In genomic region chr20:57089701-57090144, GRCh38 we compare ENCODE assay signal across 8 cellular contexts.
DNase-seq lines count a peak whose midpoint lies in the region; FAIRE-seq and TF ChIP-seq lines count a peak whose summit lies in the region.

No MANE protein-coding gene starts in this region.

- CTCF ChIA-PET in GM10248 (lab: Yijun Ruan, JAX) = interaction anchor here (0.6 to 8.8 kb wide), 21 partner anchors 10 to 540 kb away, joined by 3 to 105 read pairs (median 3); partner anchors contain the start of gene SPO11
- CTCF ChIA-PET in HEK293 (lab: Yijun Ruan, JAX) = interaction anchor here (0.5 to 7.2 kb wide), 18 partner anchors 10 to 499 kb away, joined by 3 to 165 read pairs (median 3); partner anchors contain the start of gene SPO11
- CTCF ChIA-PET in H1 (lab: Charles Lee; ENCODE audit: partially characterized antibody) = interaction anchor here (0.6 to 5.1 kb wide), 35 partner anchors 8 to 540 kb away, joined by 3 to 150 read pairs (median 4); partner anchors contain the start of genes RAE1 and SPO11

- no peak for TF ChIP-seq POLR2A in H1 (IDR thresholded peaks at IDR 0.05; ENCODE audit: control extremely low read depth in 1 of 2, low read depth in 2 of 2, low read length in 2 of 2)

- H2BK120ac ChIP-seq in H1 (replicated peaks; ENCODE audit: low read depth, low read length) = no peak overlapping the region

- no peak overlapping the region for H4K91ac ChIP-seq in H1 (replicated peaks; ENCODE audit: insufficient read length, low read length)

- peak; percentile 96 to 98 for TF ChIP-seq RAD21 in H1 (IDR thresholded peaks at IDR 0.05 in 1 of 2, conservative IDR thresholded peaks at IDR 0.05 in 1 of 2; ENCODE audit: low read depth in 2 of 2, low read length in 2 of 2)

- no peaks in the 10 kb centered on the region for H3K36me3 ChIP-seq in HEK293 (ENCODE audit: control insufficient read depth in 2 of 2, insufficient read depth in 1 of 2, low read length in 2 of 2)
- H3K36me3 ChIP-seq in H1 (ENCODE audit: control insufficient read depth in 2 of 4, insufficient read depth in 4 of 4, low read length in 3 of 4) = no peaks in the 10 kb centered on the region

- H3K18ac ChIP-seq in H1 (ENCODE audit: extremely low read depth, low read length) = no peak overlapping the region

- no peak overlapping the region for H2BK20ac ChIP-seq in H1 (ENCODE audit: low read length)

- TF ChIP-seq EP300 in H1 (IDR thresholded peaks at IDR 0.05; ENCODE audit: borderline replicate concordance in 1 of 2, low read depth in 2 of 2, low read length in 2 of 2) = no peak

- peaks cover 0 to 14% (median 7%) of the 10 kb centered on the region in 4 experiments; a peak in 5 of 7 replicates for H3K27me3 ChIP-seq in H1 (replicated peaks in 1 of 4; ENCODE audit: control insufficient read depth in 3 of 4, extremely low read depth in 1 of 4, insufficient read depth in 3 of 4, low read length in 3 of 4)

- H3K4ac ChIP-seq in H1 (replicated peaks; ENCODE audit: insufficient read length, low read depth, low read length) = no peak overlapping the region

- no peak for FAIRE-seq in H1 (lab: Jason Lieb, UNC)

- no peak overlapping the region for H4K5ac ChIP-seq in H1 (ENCODE audit: insufficient read length, low read depth, low read length)

- no peak overlapping the region for H2BK12ac ChIP-seq in H1 (ENCODE audit: low read depth, low read length)

- H3K36me3 Mint-ChIP-seq in stimulated activated naive CD8-positive, alpha-beta T cell treated with anti-CD3 and anti-CD28 coated beads, Interleukin-15, Interleukin-2, amounts not matched to agents 100 ng/mL and 50 ng/mL, for 24 hours (ENCODE audit: low read depth) = peaks cover 4% of the 10 kb centered on the region

- H3K27ac Mint-ChIP-seq in stimulated activated naive CD8-positive, alpha-beta T cell treated with anti-CD3 and anti-CD28 coated beads, Interleukin-15, Interleukin-2, amounts not matched to agents 100 ng/mL and 50 ng/mL, for 24 hours = peak overlapping the region; percentile 80

- peak; percentile 90 for TF ChIP-seq CTCF in GM10248 (IDR thresholded peaks at IDR 0.05; ENCODE audit: control extremely low read depth, extremely low read depth, low read depth, missing control alignments)
- TF ChIP-seq CTCF in HEK293 (tag by site-specific recombination; IDR thresholded peaks at IDR 0.05) = peak; percentile 79
- TF ChIP-seq CTCF in H1 (IDR thresholded peaks at IDR 0.05; ENCODE audit: control extremely low read depth in 1 of 3, insufficient read depth in 1 of 3, low read depth in 1 of 3, low read length in 3 of 3) = peak; percentile 86 to 97 (median 88)

- no peak overlapping the region for H3K4me3 ChIP-seq in HEK293 (ENCODE audit: low read depth, low read length)
- H3K4me3 ChIP-seq in H1 (ENCODE audit: extremely low read depth in 1 of 4, insufficient read depth in 2 of 4, low read depth in 3 of 4, low read length in 4 of 4) = no peak overlapping the region

- POLR2A ChIA-PET in GM10248 (lab: Yijun Ruan, JAX) = no interaction called here
- POLR2A ChIA-PET in HEK293 (lab: Yijun Ruan, JAX) = no interaction called here
- POLR2A ChIA-PET in H1 (lab: Charles Lee; ENCODE audit: partially characterized antibody) = interaction anchor here (1.1 kb wide), 1 partner anchor 175 kb away, joined by 3 read pairs; no protein-coding TSS in a partner anchor

- H3K79me2 ChIP-seq in H1 (ENCODE audit: control insufficient read depth in 1 of 2, insufficient read depth in 2 of 2, low read length in 2 of 2) = no peaks in the 10 kb centered on the region

- no peak overlapping the region for H3K14ac ChIP-seq in H1 (ENCODE audit: insufficient read length)

- no peaks in the 10 kb centered on the region for H3K9me3 ChIP-seq in HEK293 (ENCODE audit: control insufficient read depth, insufficient read depth, low read depth, low read length)
- H3K9me3 ChIP-seq in H1 (ENCODE audit: insufficient read depth in 2 of 2, low read depth in 1 of 2, low read length in 1 of 2) = no peaks in the 10 kb centered on the region

- H4K20me1 ChIP-seq in H1 (replicated peaks in 1 of 2; ENCODE audit: control insufficient read depth in 1 of 2, insufficient read depth in 2 of 2, low read length in 2 of 2) = peaks cover 0 to 4% of the 10 kb centered on the region in 2 experiments

- no peaks in the 10 kb centered on the region for H3K79me1 ChIP-seq in H1 (ENCODE audit: low read depth, low read length)

- H3K4me3 Mint-ChIP-seq in stimulated activated naive CD8-positive, alpha-beta T cell treated with anti-CD3 and anti-CD28 coated beads, Interleukin-15, Interleukin-2, amounts not matched to agents 100 ng/mL and 50 ng/mL, for 24 hours = peak overlapping the region; percentile 38

- DNase-seq in GM10248 (ENCODE audit: extremely low spot score) = peak; percentile 80
- DNase-seq in NCI-H345 (lab: John Stamatoyannopoulos, UW) = peak; percentile 71
- peak; percentile 27 to 30 for DNase-seq in activated CD4-positive, alpha-beta T cell treated with anti-CD3 and anti-CD28 coated beads, Interleukin-2, amount 50 U/mL, for 24 hours (ENCODE audit: low read depth in 1 of 2, low spot score in 1 of 2)
- peak; percentile 43 to 97 for DNase-seq in H1 (ENCODE audit: low read depth in 1 of 2, low spot score in 2 of 2)
- peak; percentile 21 for DNase-seq in middle frontal gyrus (ENCODE audit: extremely low spot score, low spot score)
- no peak for DNase-seq in kidney glomerular epithelial cell (lab: John Stamatoyannopoulos, UW)

- H3K27ac ChIP-seq in HEK293 (ENCODE audit: extremely low read depth, low read depth, low read length) (no peak overlapping the region), H1 (ENCODE audit: low read depth, low read length) (no peak overlapping the region)

- no peak overlapping the region for H4K8ac ChIP-seq in H1 (ENCODE audit: extremely low read depth, insufficient read depth, low read length)

- H3K23ac ChIP-seq in H1 (ENCODE audit: insufficient read length) = no peak overlapping the region

- H3K4me2 ChIP-seq in H1 (ENCODE audit: insufficient read depth in 1 of 2, low read depth in 2 of 2, low read length in 2 of 2) = no peak overlapping the region

- no peak overlapping the region; the same call in 1 of the 2 replicates for H2BK5ac ChIP-seq in H1 (ENCODE audit: low read depth, low read length)

- no peak overlapping the region for H3K9ac ChIP-seq in H1 (replicated peaks in 1 of 4; ENCODE audit: extremely low read depth in 1 of 4, low read depth in 3 of 4, low read length in 3 of 4)

- H3K56ac ChIP-seq in H1 (replicated peaks; ENCODE audit: insufficient read length, low read depth, low read length) = no peak overlapping the region

- H2AFZ ChIP-seq in H1 (ENCODE audit: low read length) = no peak overlapping the region

- H3K4me1 Mint-ChIP-seq in stimulated activated naive CD8-positive, alpha-beta T cell treated with anti-CD3 and anti-CD28 coated beads, Interleukin-15, Interleukin-2, amounts not matched to agents 100 ng/mL and 50 ng/mL, for 24 hours (ENCODE audit: low read depth) = peaks cover 19% of the 10 kb centered on the region

- no peak overlapping the region; the same call in 1 of the 2 replicates for H2BK15ac ChIP-seq in H1 (ENCODE audit: low read length)

- peaks cover 6% of the 10 kb centered on the region; the same call in 1 of the 2 replicates for H3K23me2 ChIP-seq in H1 (ENCODE audit: low read depth, low read length)

- no peaks in the 10 kb centered on the region for H3K9me3 Mint-ChIP-seq in stimulated activated naive CD8-positive, alpha-beta T cell treated with anti-CD3 and anti-CD28 coated beads, Interleukin-15, Interleukin-2, amounts not matched to agents 100 ng/mL and 50 ng/mL, for 24 hours

- no peaks in the 10 kb centered on the region for H3K4me1 ChIP-seq in HEK293 (ENCODE audit: control insufficient read depth, insufficient read depth, low read length)
- peaks cover 0 to 6% (median 4%) of the 10 kb centered on the region in 4 experiments; a peak in 4 of 7 replicates for H3K4me1 ChIP-seq in H1 (replicated peaks in 1 of 4; ENCODE audit: control insufficient read depth in 3 of 4, insufficient read depth in 4 of 4, low read length in 3 of 4)

- 37% methylated on average over 12 of the region's 12 CpGs; no CpG with 5 or more reads in 1 of the 2 experiments for WGBS in H1 (ENCODE audit: extremely low coverage in 1 of 2, insufficient coverage in 1 of 2, insufficient read length in 1 of 2, insufficient replicate concordance in 2 of 2, low coverage in 1 of 2, low lambda C conversion rate in 2 of 2, missing lambda C conversion rate in 1 of 2), 2 experiments

- no peak overlapping the region for H2AK5ac ChIP-seq in H1 (ENCODE audit: low read depth, low read length)

- H3K27me3 Mint-ChIP-seq in stimulated activated naive CD8-positive, alpha-beta T cell treated with anti-CD3 and anti-CD28 coated beads, Interleukin-15, Interleukin-2, amounts not matched to agents 100 ng/mL and 50 ng/mL, for 24 hours = peaks cover 3% of the 10 kb centered on the region

TF ChIP-seq in H1, 55 proteins besides CTCF, POLR2A, EP300 and RAD21:
- TF ChIP-seq TCF12 (IDR thresholded peaks at IDR 0.05; ENCODE audit: low read depth, low read length) (0 out of 2 replicates have a peak, but pooled peaks have one; percentile 15), SIRT6 (IDR thresholded peaks at IDR 0.05; ENCODE audit: low read length) (no peak)
